Comparison of ENCODE assay signal across 21 cellular contexts in the genomic region with DNA sequence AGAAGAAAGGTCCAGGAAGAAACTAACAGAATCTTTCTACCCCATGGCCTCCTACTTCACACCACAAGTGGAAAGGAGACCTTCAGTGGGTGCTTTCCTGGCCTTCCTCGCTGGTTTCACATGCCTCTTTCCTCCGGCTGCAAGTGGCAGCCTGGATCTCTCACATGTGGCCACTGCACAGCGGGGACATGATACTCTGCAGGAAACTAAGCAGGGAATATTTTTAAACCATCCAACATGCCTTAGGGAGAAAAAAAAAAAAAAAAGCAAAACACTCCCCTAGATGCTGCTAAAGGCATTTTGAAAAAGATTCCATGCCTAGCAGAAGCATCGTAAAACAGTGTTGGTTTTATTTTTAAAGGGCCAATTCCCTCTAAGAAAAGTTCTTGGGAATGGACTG. TPM values are rescaled to one million over a fixed set of nuclear protein-coding genes. Genes with fewer than 3 reads are reported as not detected.
DNase-seq lines count a peak whose midpoint lies in the region; TF ChIP-seq lines count a peak whose summit lies in the region.
"Had no signal": no experiment of that assay in that cellular context is flagged by ENCODE, and none has a peak within 500 bp of the region (broad histone marks: within the 10 kb centered on the region; RNA-seq: fewer than 3 reads in every experiment).

No MANE protein-coding gene starts in this region.

- H3K9me3 ChIP-seq in H9 (ENCODE audit: control insufficient read depth, low read depth, low read length), result no peaks in the 10 kb centered on the region
- no peaks in the 10 kb centered on the region for H3K9me3 ChIP-seq in subcutaneous abdominal adipose tissue (ENCODE audit: control insufficient read depth in 5 of 5, low read length in 5 of 5)
- H3K9me3 ChIP-seq in GM23248 (ENCODE audit: low read depth), result no peaks in the 10 kb centered on the region

- no peak overlapping the region for H2AK5ac ChIP-seq in H9 (ENCODE audit: insufficient read length, low read length)

- no peak overlapping the region for H4K8ac ChIP-seq in H9 (replicated peaks; ENCODE audit: insufficient read length, low read depth, low read length)

- no peak overlapping the region for H2BK120ac ChIP-seq in H9 (ENCODE audit: low read depth, low read length, poor library complexity, severe bottlenecking)

- H3K36me3 ChIP-seq in subcutaneous abdominal adipose tissue (ENCODE audit: control insufficient read depth in 5 of 5, insufficient read depth in 5 of 5, low read length in 5 of 5) (no peaks in the 10 kb centered on the region), GM23248 (ENCODE audit: low read depth) (no peaks in the 10 kb centered on the region)
- H3K36me3 ChIP-seq: cardiac muscle cell, neural progenitor cell had no signal

- H3K4me3 ChIP-seq in coronary artery (peak overlapping the region; percentile 61), subcutaneous abdominal adipose tissue (ENCODE audit: low read depth in 1 of 5, low read length in 5 of 5) (peak overlapping the region in 4 of 5 donors; percentile 39 to 53 (median 43)), GM23248 (no peak overlapping the region)
- H3K4me3 ChIP-seq: cardiac muscle cell, neural progenitor cell had no signal

- H2BK12ac ChIP-seq in H9 (ENCODE audit: insufficient read length, low read depth, low read length), result no peak overlapping the region

- no peak overlapping the region; the same call in 1 of the 2 replicates for H3K14ac ChIP-seq in H9 (ENCODE audit: insufficient read depth, low read length)

- H3T11ph ChIP-seq in H9 (ENCODE audit: low read length), result no peak overlapping the region

- H4K5ac ChIP-seq in H9 (ENCODE audit: insufficient read length, low read depth, low read length), result no peak overlapping the region

- no CpG with 5 or more reads among the region's 4 CpGs for WGBS in H9 (ENCODE audit: extremely low coverage, insufficient read length, low lambda C conversion rate)
- WGBS in GM23248 (ENCODE audit: low coverage in 1 of 2, low lambda C conversion rate in 2 of 2, missing lambda C conversion rate in 2 of 2), 2 experiments, result 66 to 67% methylated on average over 4 of the region's 4 CpGs

- no peak overlapping the region for H3K23ac ChIP-seq in H9 (ENCODE audit: insufficient read length, low read depth, low read length)

- no peak overlapping the region for H2BK15ac ChIP-seq in H9 (ENCODE audit: low read depth, low read length)

- no peak overlapping the region for H2AFZ ChIP-seq in H9 (ENCODE audit: low read length)
- H2AFZ ChIP-seq in GM23248, result no peak overlapping the region

- peak overlapping the region; percentile 52 for H3K4me2 ChIP-seq in H9 (ENCODE audit: insufficient read depth, insufficient read length, low read length)
- H3K4me2 ChIP-seq in GM23248 (ENCODE audit: unreplicated experiment), result no peak overlapping the region

- no peak overlapping the region for H2BK20ac ChIP-seq in H9 (ENCODE audit: low read depth, low read length, poor library complexity, severe bottlenecking)

- in situ Hi-C loops in GM23248 (cut with MboI), result no loop called here

- no peak for DNase-seq in H9
- DNase-seq in coronary artery (ENCODE audit: low spot score), result no peak
- peak; percentile 18 for DNase-seq in left kidney (ENCODE audit: low read depth, low spot score)
- no peak for DNase-seq in CD1c-positive myeloid dendritic cell (ENCODE audit: extremely low spot score)
- no peak for DNase-seq in activated naive CD4-positive, alpha-beta T cell treated with Interleukin-2 at 50 U/mL for 16 hours
- no peak for DNase-seq in NCI-H2196 (lab: John Stamatoyannopoulos, UW; ENCODE audit: unreplicated experiment)
- DNase-seq in GM23248, result no peak
- DNase-seq: activated CD8-positive, alpha-beta T cell treated with anti-CD3 and anti-CD28 coated beads for 36 hours; activated gamma-delta T cell treated with Interleukin-2 at 50 U/mL for 16 hours; CD4-positive, alpha-beta memory T cell; dermis blood vessel endothelial cell; NCI-H1436; NCI-H524; RPMI8226; stimulated activated CD4-positive, alpha-beta T cell treated with anti-CD3 and anti-CD28 coated beads, Interleukin-12 subunit alpha, Interleukin-12 subunit beta, amount 100 ng/mL, for 4 hours; stimulated activated CD8-positive, alpha-beta memory T cell treated with anti-CD3 and anti-CD28 coated beads, Interleukin-4, amount 100 ng/mL, for 48 hours; T1000 had no signal

- H3K79me1 ChIP-seq in H9 (ENCODE audit: insufficient read depth, low read depth, low read length, poor library complexity, severe bottlenecking), result no peaks in the 10 kb centered on the region

- H3K4me1 ChIP-seq in H9 (ENCODE audit: insufficient read depth, low read length) (peaks cover 7% of the 10 kb centered on the region; the same call in 1 of the 2 replicates), subcutaneous abdominal adipose tissue (ENCODE audit: control insufficient read depth in 5 of 5, insufficient read depth in 5 of 5, low read length in 5 of 5) (peaks cover 9 to 55% (median 47%) of the 10 kb centered on the region in 5 donors), GM23248 (ENCODE audit: insufficient read depth) (peaks cover 14% of the 10 kb centered on the region)

- H3F3A ChIP-seq in GM23248 (ENCODE audit: insufficient read depth), result no peaks in the 10 kb centered on the region

- H3K36me3 Mint-ChIP-seq in H9 (ENCODE audit: insufficient read depth in 1 of 3, low read depth in 3 of 3), result no peaks in the 10 kb centered on the region
- H3K36me3 Mint-ChIP-seq: CD4-positive, alpha-beta memory T cell; neural progenitor cell had no signal

- H3K4me1 Mint-ChIP-seq in H9, result peaks cover 11 to 13% of the 10 kb centered on the region in 2 experiments

- H4K91ac ChIP-seq in H9 (ENCODE audit: insufficient read length, low read depth, low read length), result no peak overlapping the region

- no peak overlapping the region for H3K4ac ChIP-seq in H9 (ENCODE audit: low read depth, low read length)

- H3K23me2 ChIP-seq in H9 (ENCODE audit: insufficient read length, low read depth, low read length, poor library complexity, severe bottlenecking), result peaks cover 3% of the 10 kb centered on the region

- no peak overlapping the region for H3K27ac Mint-ChIP-seq in H9
- H3K27ac Mint-ChIP-seq: activated CD8-positive, alpha-beta T cell treated with anti-CD3 and anti-CD28 coated beads for 36 hours had no signal

- H3K27ac ChIP-seq in H9 (ENCODE audit: insufficient read length, low read depth, low read length), result no peak overlapping the region
- H3K27ac ChIP-seq in coronary artery, result peak overlapping the region; percentile 85 to 95
- H3K27ac ChIP-seq in subcutaneous abdominal adipose tissue (ENCODE audit: low read depth, low read length), result no peak overlapping the region
- no peak overlapping the region for H3K27ac ChIP-seq in GM23248
- H3K27ac ChIP-seq: cardiac muscle cell, epithelial cell of prostate, neural progenitor cell had no signal

- H3K56ac ChIP-seq in H9 (ENCODE audit: insufficient read length, low read depth, low read length), result no peak overlapping the region

- no peak overlapping the region for H3K4me3 Mint-ChIP-seq in H9
- H3K4me3 Mint-ChIP-seq: activated CD8-positive, alpha-beta T cell treated with anti-CD3 and anti-CD28 coated beads for 36 hours had no signal

- no peaks in the 10 kb centered on the region for H3K9me2 ChIP-seq in GM23248 (ENCODE audit: insufficient read depth)

- no peaks in the 10 kb centered on the region; a peak in 1 of 5 replicates for H3K9me3 Mint-ChIP-seq in H9
- H3K9me3 Mint-ChIP-seq: activated CD8-positive, alpha-beta T cell treated with anti-CD3 and anti-CD28 coated beads for 36 hours; neural progenitor cell had no signal

- no peak overlapping the region for H3K18ac ChIP-seq in H9 (ENCODE audit: insufficient read length, low read depth, low read length)

- TF ChIP-seq CTCF in H9 (conservative IDR thresholded peaks at IDR 0.05), result no peak
- no peak for TF ChIP-seq CTCF in coronary artery (IDR thresholded peaks at IDR 0.05)

- no peaks in the 10 kb centered on the region; the same call in 1 of the 2 replicates for H3K27me3 ChIP-seq in H9 (ENCODE audit: insufficient read depth, low read length)
- H3K27me3 ChIP-seq in subcutaneous abdominal adipose tissue (ENCODE audit: control insufficient read depth in 5 of 5, insufficient read depth in 4 of 5, low read length in 5 of 5), result no peaks in the 10 kb centered on the region
- H3K27me3 ChIP-seq in GM23248 (replicated peaks; ENCODE audit: insufficient read depth), result peaks cover 25% of the 10 kb centered on the region
- H3K27me3 ChIP-seq: neural progenitor cell had no signal

- peaks cover 18% of the 10 kb centered on the region for H3K27me3 Mint-ChIP-seq in H9 (ENCODE audit: low read depth)

- H3K79me2 ChIP-seq in H9 (ENCODE audit: insufficient read depth, low read length) (no peaks in the 10 kb centered on the region), GM23248 (ENCODE audit: insufficient read depth) (no peaks in the 10 kb centered on the region)

- no peak overlapping the region for H2BK5ac ChIP-seq in H9 (ENCODE audit: insufficient read length, low read length)

- H3K9ac ChIP-seq in H9 (ENCODE audit: extremely low read depth, insufficient read length, low read length), result no peak overlapping the region
- H3K9ac ChIP-seq in subcutaneous abdominal adipose tissue (ENCODE audit: low read length in 5 of 5), result no peak overlapping the region
- H3K9ac ChIP-seq in GM23248, result no peak overlapping the region
- H3K9ac ChIP-seq: neural progenitor cell had no signal

- H4K20me1 ChIP-seq in H9 (ENCODE audit: control insufficient read depth, insufficient read depth, insufficient read length) (no peaks in the 10 kb centered on the region), GM23248 (ENCODE audit: insufficient read depth) (no peaks in the 10 kb centered on the region)

RNA-seq across cellular contexts. Expression of a gene that starts 12.1 kb away (rescaled TPM):
- total RNA-seq in H9 (2021), result 0.33 and 0.39 TPM in 2 replicates
- 2.3 and 3.2 TPM in 2 replicates for total RNA-seq in GM23248 (2014; rRNA removed; shearing (Covaris generic))
- 1.8 and 1.9 TPM in 2 replicates for polyA plus RNA-seq in GM23248 (2016; fragmentation: Nextera tagmentation; extraction: Ambion mirVana)
- total RNA-seq: activated CD8-positive, alpha-beta T cell treated with anti-CD3 and anti-CD28 coated beads for 36 hours; CD4-positive, alpha-beta memory T cell had no signal
- polyA plus RNA-seq: CD4-positive, alpha-beta memory T cell had no signal

Comparison
In these comparisons a context has a peak if more than half of its experiments do, and no peak if none do; other contexts are left out.
1. H3K27ac ChIP-seq: peak in coronary artery (2 of 2); none in H9 (single experiment), subcutaneous abdominal adipose tissue (single experiment) and GM23248 (single experiment).